In the genomic region with DNA sequence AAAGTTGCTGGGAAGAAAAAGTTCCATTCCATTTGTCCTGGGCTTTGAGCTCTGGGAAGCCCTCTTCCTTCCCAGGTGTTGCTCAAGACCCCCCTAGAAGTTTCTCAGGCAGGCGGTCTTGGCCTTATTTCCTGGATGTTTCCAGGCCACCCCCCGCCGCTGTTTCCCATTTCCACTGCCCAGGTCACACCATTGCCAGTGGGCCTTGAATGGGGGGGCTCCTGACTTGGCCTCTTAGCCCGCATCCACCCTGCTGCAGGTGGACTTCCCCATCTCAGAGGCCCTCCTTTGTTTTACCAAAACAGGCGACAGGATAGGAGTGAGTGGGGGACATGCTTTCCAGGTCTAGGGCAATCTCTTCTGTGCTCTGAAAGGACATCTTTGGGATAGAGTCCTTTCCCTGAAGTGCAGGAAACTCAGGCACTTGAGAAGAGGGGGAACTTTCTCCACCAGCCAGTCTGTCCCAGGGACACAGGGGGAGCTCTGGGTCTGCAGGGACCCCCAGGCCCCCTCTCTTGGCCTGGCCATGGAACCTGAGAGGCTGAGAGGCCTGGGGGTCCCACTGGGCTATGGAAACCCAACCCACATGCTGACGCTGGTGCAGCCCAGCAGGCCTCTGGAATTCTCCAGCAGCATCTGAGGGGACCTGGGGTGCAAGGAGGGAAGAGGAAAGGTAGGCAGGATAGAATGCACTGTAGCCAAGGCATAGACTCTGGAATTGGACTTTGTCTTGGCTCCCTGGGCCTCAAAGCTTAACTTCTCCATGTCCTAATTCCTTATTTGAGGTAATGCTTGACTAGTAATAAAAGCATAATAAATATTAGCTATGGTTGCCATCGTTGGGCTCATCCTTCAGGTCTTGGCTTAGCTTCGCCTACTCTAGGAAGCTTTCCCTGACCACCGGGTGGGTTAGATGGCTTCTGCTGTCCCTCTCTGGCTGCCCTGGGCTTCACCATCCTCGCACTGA, we compare ENCODE assay signal across 2 cellular contexts.
TF ChIP-seq lines count a peak whose summit lies in the region.

No MANE protein-coding gene starts in this region.

TF ChIP-seq in SK-N-SH, 30 proteins besides CTCF, POLR2A, EP300 and RAD21:
- no peak for TF ChIP-seq NRF1 (IDR thresholded peaks at IDR 0.05; ENCODE audit: low read depth, low read length)
- TF ChIP-seq FOXJ3 (CRISPR knock-in tag; IDR thresholded peaks at IDR 0.05) = no peak
- TF ChIP-seq, protein P1, sequence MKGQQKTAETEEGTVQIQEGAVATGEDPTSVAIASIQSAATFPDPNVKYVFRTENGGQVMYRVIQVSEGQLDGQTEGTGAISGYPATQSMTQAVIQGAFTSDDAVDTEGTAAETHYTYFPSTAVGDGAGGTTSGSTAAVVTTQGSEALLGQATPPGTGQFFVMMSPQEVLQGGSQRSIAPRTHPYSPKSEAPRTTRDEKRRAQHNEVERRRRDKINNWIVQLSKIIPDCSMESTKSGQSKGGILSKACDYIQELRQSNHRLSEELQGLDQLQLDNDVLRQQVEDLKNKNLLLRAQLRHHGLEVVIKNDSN (IDR thresholded peaks at IDR 0.05; ENCODE audit: borderline replicate concordance, low read depth) = no peak
- no peak for TF ChIP-seq TCF12 (IDR thresholded peaks at IDR 0.05)
- no peak for TF ChIP-seq MXI1 (IDR thresholded peaks at IDR 0.05; ENCODE audit: low read depth, low read length)
- TF ChIP-seq, protein P2, sequence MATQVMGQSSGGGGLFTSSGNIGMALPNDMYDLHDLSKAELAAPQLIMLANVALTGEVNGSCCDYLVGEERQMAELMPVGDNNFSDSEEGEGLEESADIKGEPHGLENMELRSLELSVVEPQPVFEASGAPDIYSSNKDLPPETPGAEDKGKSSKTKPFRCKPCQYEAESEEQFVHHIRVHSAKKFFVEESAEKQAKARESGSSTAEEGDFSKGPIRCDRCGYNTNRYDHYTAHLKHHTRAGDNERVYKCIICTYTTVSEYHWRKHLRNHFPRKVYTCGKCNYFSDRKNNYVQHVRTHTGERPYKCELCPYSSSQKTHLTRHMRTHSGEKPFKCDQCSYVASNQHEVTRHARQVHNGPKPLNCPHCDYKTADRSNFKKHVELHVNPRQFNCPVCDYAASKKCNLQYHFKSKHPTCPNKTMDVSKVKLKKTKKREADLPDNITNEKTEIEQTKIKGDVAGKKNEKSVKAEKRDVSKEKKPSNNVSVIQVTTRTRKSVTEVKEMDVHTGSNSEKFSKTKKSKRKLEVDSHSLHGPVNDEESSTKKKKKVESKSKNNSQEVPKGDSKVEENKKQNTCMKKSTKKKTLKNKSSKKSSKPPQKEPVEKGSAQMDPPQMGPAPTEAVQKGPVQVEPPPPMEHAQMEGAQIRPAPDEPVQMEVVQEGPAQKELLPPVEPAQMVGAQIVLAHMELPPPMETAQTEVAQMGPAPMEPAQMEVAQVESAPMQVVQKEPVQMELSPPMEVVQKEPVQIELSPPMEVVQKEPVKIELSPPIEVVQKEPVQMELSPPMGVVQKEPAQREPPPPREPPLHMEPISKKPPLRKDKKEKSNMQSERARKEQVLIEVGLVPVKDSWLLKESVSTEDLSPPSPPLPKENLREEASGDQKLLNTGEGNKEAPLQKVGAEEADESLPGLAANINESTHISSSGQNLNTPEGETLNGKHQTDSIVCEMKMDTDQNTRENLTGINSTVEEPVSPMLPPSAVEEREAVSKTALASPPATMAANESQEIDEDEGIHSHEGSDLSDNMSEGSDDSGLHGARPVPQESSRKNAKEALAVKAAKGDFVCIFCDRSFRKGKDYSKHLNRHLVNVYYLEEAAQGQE (IDR thresholded peaks at IDR 0.05; ENCODE audit: low read depth, low read length) = no peak
- no peak for TF ChIP-seq TAF1 (IDR thresholded peaks at IDR 0.05; ENCODE audit: borderline replicate concordance, low read depth, low read length)
- no peak for TF ChIP-seq RXRA (IDR thresholded peaks at IDR 0.05; ENCODE audit: borderline replicate concordance, low read depth)
- TF ChIP-seq FOSL2 (IDR thresholded peaks at IDR 0.05; ENCODE audit: borderline replicate concordance, low read depth) = no peak
- no peak for TF ChIP-seq SIN3A (IDR thresholded peaks at IDR 0.05; ENCODE audit: borderline replicate concordance, low read depth, low read length)
- TF ChIP-seq NFIC (IDR thresholded peaks at IDR 0.05; ENCODE audit: borderline replicate concordance) = no peak

TF ChIP-seq in SK-N-SH treated with all-trans-retinoic acid at 6 μM for 48 hours, 23 proteins besides CTCF, POLR2A, EP300 and RAD21:
- no peak for TF ChIP-seq RARB (CRISPR knock-in tag; IDR thresholded peaks at IDR 0.05)
- TF ChIP-seq ZC3H10 (CRISPR knock-in tag; IDR thresholded peaks at IDR 0.05) = no peak
- no peak for TF ChIP-seq ARNTL (CRISPR knock-in tag; IDR thresholded peaks at IDR 0.05; ENCODE audit: borderline replicate concordance, low read depth)
- TF ChIP-seq, protein P3, sequence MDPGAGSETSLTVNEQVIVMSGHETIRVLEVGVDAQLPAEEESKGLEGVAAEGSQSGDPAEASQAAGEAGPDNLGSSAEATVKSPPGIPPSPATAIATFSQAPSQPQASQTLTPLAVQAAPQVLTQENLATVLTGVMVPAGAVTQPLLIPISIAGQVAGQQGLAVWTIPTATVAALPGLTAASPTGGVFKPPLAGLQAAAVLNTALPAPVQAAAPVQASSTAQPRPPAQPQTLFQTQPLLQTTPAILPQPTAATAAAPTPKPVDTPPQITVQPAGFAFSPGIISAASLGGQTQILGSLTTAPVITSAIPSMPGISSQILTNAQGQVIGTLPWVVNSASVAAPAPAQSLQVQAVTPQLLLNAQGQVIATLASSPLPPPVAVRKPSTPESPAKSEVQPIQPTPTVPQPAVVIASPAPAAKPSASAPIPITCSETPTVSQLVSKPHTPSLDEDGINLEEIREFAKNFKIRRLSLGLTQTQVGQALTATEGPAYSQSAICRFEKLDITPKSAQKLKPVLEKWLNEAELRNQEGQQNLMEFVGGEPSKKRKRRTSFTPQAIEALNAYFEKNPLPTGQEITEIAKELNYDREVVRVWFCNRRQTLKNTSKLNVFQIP (CRISPR knock-in tag; IDR thresholded peaks at IDR 0.05; ENCODE audit: borderline replicate concordance, low read depth) = no peak
- TF ChIP-seq, protein P4, sequence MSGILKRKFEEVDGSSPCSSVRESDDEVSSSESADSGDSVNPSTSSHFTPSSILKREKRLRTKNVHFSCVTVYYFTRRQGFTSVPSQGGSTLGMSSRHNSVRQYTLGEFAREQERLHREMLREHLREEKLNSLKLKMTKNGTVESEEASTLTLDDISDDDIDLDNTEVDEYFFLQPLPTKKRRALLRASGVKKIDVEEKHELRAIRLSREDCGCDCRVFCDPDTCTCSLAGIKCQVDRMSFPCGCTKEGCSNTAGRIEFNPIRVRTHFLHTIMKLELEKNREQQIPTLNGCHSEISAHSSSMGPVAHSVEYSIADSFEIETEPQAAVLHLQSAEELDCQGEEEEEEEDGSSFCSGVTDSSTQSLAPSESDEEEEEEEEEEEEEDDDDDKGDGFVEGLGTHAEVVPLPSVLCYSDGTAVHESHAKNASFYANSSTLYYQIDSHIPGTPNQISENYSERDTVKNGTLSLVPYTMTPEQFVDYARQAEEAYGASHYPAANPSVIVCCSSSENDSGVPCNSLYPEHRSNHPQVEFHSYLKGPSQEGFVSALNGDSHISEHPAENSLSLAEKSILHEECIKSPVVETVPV (CRISPR knock-in tag; IDR thresholded peaks at IDR 0.05) = no peak
- TF ChIP-seq ESRRG (CRISPR knock-in tag; IDR thresholded peaks at IDR 0.05) = no peak
- no peak for TF ChIP-seq SNAI2 (CRISPR knock-in tag; IDR thresholded peaks at IDR 0.05)
- no peak for TF ChIP-seq PPARA (CRISPR knock-in tag; IDR thresholded peaks at IDR 0.05; ENCODE audit: borderline replicate concordance)
- TF ChIP-seq ZNF565 (CRISPR knock-in tag; conservative IDR thresholded peaks at IDR 0.05; ENCODE audit: low read depth) = no peak
- TF ChIP-seq TOX (CRISPR knock-in tag; IDR thresholded peaks at IDR 0.05; ENCODE audit: borderline replicate concordance) = no peak
- TF ChIP-seq GLIS3 (CRISPR knock-in tag; IDR thresholded peaks at IDR 0.05) = no peak
